20 cellular contexts compared by ENCODE assay signal in the genomic region with DNA sequence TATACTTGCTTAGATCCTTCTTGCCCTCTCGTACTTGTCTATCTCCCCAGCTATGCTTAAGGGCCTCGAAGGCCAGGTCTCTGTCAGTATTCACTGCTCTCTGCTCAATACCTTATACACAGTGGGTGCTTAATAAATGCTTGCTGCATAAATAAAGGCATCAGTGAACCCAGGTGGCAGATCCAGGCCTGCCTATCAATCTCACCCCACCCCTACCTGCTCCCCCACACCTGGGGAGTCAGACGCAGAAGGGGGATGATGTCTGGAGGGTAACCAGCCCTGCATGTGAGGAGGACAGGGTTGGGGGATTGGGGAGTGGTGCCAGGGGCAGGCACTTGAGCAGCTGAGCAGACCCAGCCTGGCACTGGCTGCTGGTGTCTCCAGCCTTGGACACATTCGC.
"Had no signal": no experiment of that assay in that cellular context is flagged by ENCODE, and none has a peak within 500 bp of the region (broad histone marks: within the 10 kb centered on the region; RNA-seq: fewer than 3 reads in every experiment).

No MANE protein-coding gene starts in this region.

- DNase-seq: cortex of kidney; effector memory CD8-positive, alpha-beta T cell; erythroblast; hypothalamus; natural killer cell; right lobe of liver; small intestine; stimulated activated CD4-positive, alpha-beta T cell treated with anti-CD3 and anti-CD28 coated beads, Interleukin-2, amount 100 ng/mL, for 48 hours; upper lobe of right lung had no signal

- H3K36me3 Mint-ChIP-seq: natural killer cell; stimulated activated naive B cell treated with anti-CD40 and anti-IgM and Interleukin-4, amounts not matched to agents 10 μg/mL and 1 μg/mL and 100 μg/mL, for 72 hours had no signal

- H3K36me3 ChIP-seq: neutrophil, right lobe of liver, thoracic aorta, tibial nerve, upper lobe of right lung, vagina had no signal

- H3K4me3 ChIP-seq: right lobe of liver, thoracic aorta, tibial nerve, upper lobe of right lung, vagina had no signal

- FAIRE-seq: endometrium, frontal cortex, keratinocyte, small intestine had no signal

- H3K27ac ChIP-seq: neutrophil, parathyroid adenoma, right lobe of liver, thoracic aorta, tibial nerve, upper lobe of right lung, vagina had no signal

- H3K9me3 ChIP-seq: neutrophil, right lobe of liver, thoracic aorta, upper lobe of right lung, vagina had no signal

- H3K27me3 ChIP-seq: neutrophil, right lobe of liver, tibial nerve, upper lobe of right lung, vagina had no signal

- H3K4me3 Mint-ChIP-seq: effector memory CD8-positive, alpha-beta T cell; natural killer cell; stimulated activated naive B cell treated with anti-CD40 and anti-IgM and Interleukin-4, amounts not matched to agents 10 μg/mL and 1 μg/mL and 100 μg/mL, for 72 hours; stimulated activated naive CD8-positive, alpha-beta T cell treated with anti-CD3 and anti-CD28 coated beads, Interleukin-15, Interleukin-2, amounts not matched to agents 100 ng/mL and 50 ng/mL, for 24 hours had no signal

- H3K9me3 Mint-ChIP-seq: natural killer cell had no signal

- H3K79me2 ChIP-seq: parathyroid adenoma had no signal

- H2AFZ ChIP-seq: parathyroid adenoma had no signal

- H3K4me1 ChIP-seq: parathyroid adenoma, right lobe of liver, tibial nerve, upper lobe of right lung, vagina had no signal

- H3K27ac Mint-ChIP-seq: effector memory CD8-positive, alpha-beta T cell; natural killer cell; progenitor cell of endocrine pancreas; stimulated activated naive B cell treated with anti-CD40 and anti-IgM and Interleukin-4, amounts not matched to agents 10 μg/mL and 1 μg/mL and 100 μg/mL, for 72 hours; stimulated activated naive CD8-positive, alpha-beta T cell treated with anti-CD3 and anti-CD28 coated beads, Interleukin-15, Interleukin-2, amounts not matched to agents 100 ng/mL and 50 ng/mL, for 24 hours had no signal

- H3K4me1 Mint-ChIP-seq: natural killer cell; stimulated activated naive B cell treated with anti-CD40 and anti-IgM and Interleukin-4, amounts not matched to agents 10 μg/mL and 1 μg/mL and 100 μg/mL, for 72 hours had no signal
